Comparison of ENCODE assay signal across 2 cellular contexts in genomic region chrX:149587359-149587758, GRCh38. TPM values are rescaled to one million over a fixed set of nuclear protein-coding genes. Genes with fewer than 3 reads are reported as not detected.
"Had no signal": no experiment of that assay in that cellular context is flagged by ENCODE, and none has a peak within 500 bp of the region (broad histone marks: within the 10 kb centered on the region; RNA-seq: fewer than 3 reads in every experiment).

Gene MAGEA9B, minus strand, starts transcription at chrX:149587459. Its CDS starts 4,280 bp downstream, at chrX:149583179.

RNA-seq across cellular contexts. Expression of gene MAGEA9B, which starts in this region (rescaled TPM):
- total RNA-seq: LHCN-M2, MCF 10A had no signal
